In the genomic region with DNA sequence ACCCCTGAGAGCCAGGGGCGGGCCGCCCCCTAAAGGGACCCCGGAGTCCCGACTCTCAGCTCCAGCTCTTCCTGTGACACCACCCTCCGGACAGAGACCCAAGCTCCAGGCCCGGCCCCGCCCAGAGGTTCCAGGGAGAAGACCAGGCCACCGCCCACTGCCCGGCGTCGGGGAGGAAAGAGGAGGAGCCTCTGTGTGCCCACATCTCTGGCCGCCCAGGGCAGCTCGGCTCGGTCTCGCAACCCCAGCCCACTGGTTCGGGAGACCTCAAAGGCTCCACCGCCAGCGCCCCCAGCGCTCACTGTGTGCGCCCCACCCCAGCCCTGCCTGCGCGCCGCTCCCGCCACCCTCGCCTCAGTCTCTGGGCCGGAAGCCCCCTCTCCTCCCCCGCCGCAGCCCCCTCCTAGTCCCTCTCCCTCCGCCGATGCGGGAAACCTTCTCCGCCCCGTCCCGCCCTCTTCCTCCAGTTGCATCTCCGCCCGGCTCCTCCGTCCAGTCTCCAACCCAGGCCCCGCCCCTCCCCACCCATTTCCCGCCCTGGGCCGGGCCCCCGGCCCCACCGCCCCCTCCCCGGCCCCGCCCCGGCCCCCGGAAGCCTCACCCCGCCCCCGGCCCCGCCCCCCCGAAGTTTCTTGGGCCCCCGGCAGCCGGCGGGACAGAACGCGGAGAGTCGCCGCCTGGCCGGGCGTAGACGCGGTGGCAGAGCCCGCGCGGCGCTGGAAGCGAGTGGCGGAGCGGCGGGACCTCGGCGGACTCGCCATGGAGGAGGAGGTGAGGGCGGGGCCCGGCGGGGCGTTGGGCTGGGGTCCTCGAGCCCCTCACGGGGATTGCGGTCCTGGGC, we compare ENCODE assay signal across 8 cellular contexts. TPM values are rescaled to one million over a fixed set of nuclear protein-coding genes. Genes with fewer than 3 reads are reported as not detected.
DNase-seq lines count a peak whose midpoint lies in the region; ATAC-seq, FAIRE-seq and TF ChIP-seq lines count a peak whose summit lies in the region.

A gene with protein sequence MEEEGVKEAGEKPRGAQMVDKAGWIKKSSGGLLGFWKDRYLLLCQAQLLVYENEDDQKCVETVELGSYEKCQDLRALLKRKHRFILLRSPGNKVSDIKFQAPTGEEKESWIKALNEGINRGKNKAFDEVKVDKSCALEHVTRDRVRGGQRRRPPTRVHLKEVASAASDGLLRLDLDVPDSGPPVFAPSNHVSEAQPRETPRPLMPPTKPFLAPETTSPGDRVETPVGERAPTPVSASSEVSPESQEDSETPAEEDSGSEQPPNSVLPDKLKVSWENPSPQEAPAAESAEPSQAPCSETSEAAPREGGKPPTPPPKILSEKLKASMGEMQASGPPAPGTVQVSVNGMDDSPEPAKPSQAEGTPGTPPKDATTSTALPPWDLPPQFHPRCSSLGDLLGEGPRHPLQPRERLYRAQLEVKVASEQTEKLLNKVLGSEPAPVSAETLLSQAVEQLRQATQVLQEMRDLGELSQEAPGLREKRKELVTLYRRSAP (plus strand): TSS at position 658 of the 841 bp plus-strand sequence. CDS start 102 bp downstream, at position 760.

- H3K4me3 ChIP-seq in pancreas (peak within 1 kb of the TSS; percentile 69 to 92 (median 80)), thyroid gland (replicated peaks in 1 of 3) (peak within 1 kb of the TSS; percentile 88 to 97 (median 97))

- peak; percentile 59 to 80 for TF ChIP-seq POLR2A in thyroid gland (IDR thresholded peaks at IDR 0.05)

- DNase-seq in GM10266 (ENCODE audit: extremely low spot score): peak; percentile 98
- peak; percentile 95 for DNase-seq in NCI-H1105 (lab: John Stamatoyannopoulos, UW)
- DNase-seq in SW 1271 (lab: John Stamatoyannopoulos, UW): peak; percentile 88 to 95
- peak; percentile 54 for DNase-seq in activated naive CD8-positive, alpha-beta T cell treated with anti-CD3 and anti-CD28 coated beads, Interleukin-2, amount 50 U/mL, for 16 hours (ENCODE audit: low read depth, low spot score)
- DNase-seq in Right ventricle myocardium superior: peak; percentile 98
- peak; percentile 89 to 97 (median 92) for DNase-seq in pancreas
- peak; percentile 96 to 97 for DNase-seq in thyroid gland

- H3K4me1 ChIP-seq in pancreas (peaks cover 3 to 6% (median 4%) of the 10 kb centered on the region in 3 donors), thyroid gland (peaks cover 40 to 41% of the 10 kb centered on the region in 2 donors)

- intact Hi-C loops in Right ventricle myocardium superior (cut with DNase I): no loop called here
- intact Hi-C loops in pancreas (cut with DNase I): no loop called here
- intact Hi-C loops in thyroid gland (cut with DNase I): loop anchor here (10.0 kb wide), 1 partner anchor 143 kb away; a partner anchor contains a TSS

- FAIRE-seq in pancreas (lab: Jason Lieb, UNC): no peak

- H3K9me3 ChIP-seq in pancreas (no peaks in the 10 kb centered on the region), thyroid gland (no peaks in the 10 kb centered on the region)

- H3K36me3 ChIP-seq in pancreas (no peaks in the 10 kb centered on the region), thyroid gland (no peaks in the 10 kb centered on the region)

- peak; percentile 45 for TF ChIP-seq CTCF in GM10266 (IDR thresholded peaks at IDR 0.05; ENCODE audit: control insufficient read depth, insufficient read depth, low read depth, missing control alignments)
- TF ChIP-seq CTCF in pancreas (IDR thresholded peaks at IDR 0.05): no peak
- TF ChIP-seq CTCF in thyroid gland (IDR thresholded peaks at IDR 0.05): no peak

- H3K27me3 ChIP-seq in pancreas (no peaks in the 10 kb centered on the region), thyroid gland (no peaks in the 10 kb centered on the region)

- ATAC-seq in HG02588 (IDR thresholded peaks at IDR 0.05; ENCODE audit: unreplicated experiment): peak; percentile 65
- peak; percentile 92 for ATAC-seq in Right ventricle myocardium superior (ENCODE audit: poor library complexity)
- ATAC-seq in pancreas: peak; percentile 88 to 93 (median 90)

- WGBS in pancreas, 2 donors: 1 to 2% methylated on average over 29 to 78 of the region's 79 CpGs
- WGBS in thyroid gland, 2 donors: 1 to 2% methylated on average over 13 to 14 of the region's 79 CpGs

- H3K27ac ChIP-seq in pancreas (peak within 1 kb of the TSS; percentile 18 to 92 (median 64)), thyroid gland (peak within 1 kb of the TSS; percentile 81 to 95 (median 93))

RNA-seq across cellular contexts. Expression of the gene that starts here (rescaled TPM):
- total RNA-seq in Right ventricle myocardium superior (9.1 TPM), pancreas (10 to 100 TPM in 1 of 6 donors, 1 to 10 TPM in 5; 1.3 to 13.5 (median 4.4) TPM), thyroid gland (10 to 100 TPM; 31.3 to 53.6 (median 46.1) TPM)
- 1 to 10 TPM; 5.0 to 7.4 TPM for polyA plus RNA-seq in pancreas

Comparison
In these comparisons a context has a peak if more than half of its experiments do, and no peak if none do; other contexts are left out.
1. Peak in every context shown above with its lines: DNase-seq, ATAC-seq, H3K4me3 ChIP-seq and H3K27ac ChIP-seq.